Comparison of ENCODE assay signal across 18 cellular contexts in genomic region chr6:153465050-153465449, GRCh38.
"Had no signal": no experiment of that assay in that cellular context is flagged by ENCODE, and none has a peak within 500 bp of the region (broad histone marks: within the 10 kb centered on the region; RNA-seq: fewer than 3 reads in every experiment).

No MANE protein-coding gene starts in this region.

- ATAC-seq: T-cell had no signal

- DNase-seq: Karpas-422, KG1, MG63, NCI-H1092, NCI-H1105 treated with DMSO at 0.1 percent for 48 hours, NCI-H1436, NCI-H187 treated with DMSO at 0.1 percent for 48 hours, NCI-H2029 treated with DMSO at 0.1 percent for 48 hours, NCI-H2171 treated with DMSO at 0.1 percent for 48 hours, NCI-H345, NCI-H446 treated with DMSO at 0.1 percent for 48 hours, NCI-H510A treated with DMSO at 0.1 percent for 48 hours, RPMI8226, SHP77, SK-N-SH, SW 1271, T-cell had no signal

- H3K9me2 ChIP-seq: SK-N-SH had no signal

- H3K36me3 ChIP-seq: MG63 had no signal

- H3K4me3 ChIP-seq: MG63 had no signal

- H3K27me3 ChIP-seq: MG63 had no signal

- H3K9ac ChIP-seq: SK-N-SH had no signal

- H3K4me2 ChIP-seq: SK-N-SH had no signal

- H3K9me3 ChIP-seq: MG63, SK-N-SH had no signal

- FAIRE-seq: RCC 7860 had no signal
